Comparison of ENCODE assay signal across 1 cellular context in the genomic region with DNA sequence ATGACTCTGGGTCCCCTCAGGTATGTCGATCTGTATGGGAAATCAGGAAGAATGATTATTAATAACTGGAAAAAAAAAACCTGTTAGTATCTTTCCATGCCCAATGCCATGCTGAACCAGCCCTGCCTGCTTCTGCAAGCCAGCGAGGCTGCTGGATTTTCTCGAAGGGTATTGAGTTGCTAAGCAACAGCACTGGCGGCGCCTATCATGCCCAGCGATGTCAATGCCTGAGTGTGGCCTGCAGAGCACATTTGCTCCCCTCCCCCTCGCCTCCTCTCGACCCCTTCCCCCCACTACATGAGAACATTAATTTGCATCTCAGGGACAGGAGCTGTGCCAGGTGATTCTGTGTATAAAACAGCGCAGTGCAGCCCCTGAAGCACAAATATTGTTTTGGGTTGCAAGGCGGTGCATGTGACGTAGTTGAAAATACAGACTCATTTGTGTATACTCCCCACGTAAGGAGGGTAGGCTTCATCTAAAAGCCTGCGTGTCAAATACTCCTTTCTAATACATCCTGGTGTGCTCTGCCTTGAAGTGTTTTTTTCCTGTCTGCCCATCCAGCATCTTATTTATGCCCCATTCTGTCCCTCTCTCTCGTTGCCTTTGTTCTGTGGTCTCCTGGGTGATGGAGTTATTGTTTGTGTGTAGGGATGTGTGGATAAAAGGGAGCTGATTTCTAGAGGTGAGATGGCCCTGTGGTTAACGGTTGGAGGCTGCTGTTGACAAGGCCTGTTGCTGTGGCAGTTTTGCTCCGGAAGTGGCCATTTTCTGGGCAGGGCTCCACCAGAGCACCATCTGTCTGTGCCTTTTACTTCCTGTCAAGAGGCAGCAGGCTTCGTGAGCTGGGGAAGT.
A peak's percentile ranks its signal among the peaks of the same experiment; 100 is the strongest.
TF ChIP-seq lines count a peak whose summit lies in the region.

No MANE protein-coding gene starts in this region.

TF ChIP-seq in HepG2, 621 proteins besides CTCF, POLR2A, EP300 and RAD21 (continued from another document):
- TF ChIP-seq, protein P1, sequence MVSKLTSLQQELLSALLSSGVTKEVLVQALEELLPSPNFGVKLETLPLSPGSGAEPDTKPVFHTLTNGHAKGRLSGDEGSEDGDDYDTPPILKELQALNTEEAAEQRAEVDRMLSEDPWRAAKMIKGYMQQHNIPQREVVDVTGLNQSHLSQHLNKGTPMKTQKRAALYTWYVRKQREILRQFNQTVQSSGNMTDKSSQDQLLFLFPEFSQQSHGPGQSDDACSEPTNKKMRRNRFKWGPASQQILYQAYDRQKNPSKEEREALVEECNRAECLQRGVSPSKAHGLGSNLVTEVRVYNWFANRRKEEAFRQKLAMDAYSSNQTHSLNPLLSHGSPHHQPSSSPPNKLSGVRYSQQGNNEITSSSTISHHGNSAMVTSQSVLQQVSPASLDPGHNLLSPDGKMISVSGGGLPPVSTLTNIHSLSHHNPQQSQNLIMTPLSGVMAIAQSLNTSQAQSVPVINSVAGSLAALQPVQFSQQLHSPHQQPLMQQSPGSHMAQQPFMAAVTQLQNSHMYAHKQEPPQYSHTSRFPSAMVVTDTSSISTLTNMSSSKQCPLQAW (CRISPR knock-in tag; IDR thresholded peaks at IDR 0.05), result no peak
- TF ChIP-seq DNMT1 (CRISPR knock-in tag; IDR thresholded peaks at IDR 0.05) (no peak), RFX3 (CRISPR knock-in tag; IDR thresholded peaks at IDR 0.05) (peak; percentile 69), ZNF746 (CRISPR knock-in tag; IDR thresholded peaks at IDR 0.05) (no peak), ZNF550 (CRISPR knock-in tag; IDR thresholded peaks at IDR 0.05; ENCODE audit: borderline replicate concordance) (no peak), RARA (CRISPR knock-in tag; IDR thresholded peaks at IDR 0.05) (0 out of 2 replicates have a peak, but pooled peaks have one; percentile 2), RFXANK (CRISPR knock-in tag; IDR thresholded peaks at IDR 0.05) (no peak), YEATS4 (CRISPR knock-in tag; IDR thresholded peaks at IDR 0.05; ENCODE audit: borderline replicate concordance) (no peak), MTA3 (CRISPR knock-in tag; IDR thresholded peaks at IDR 0.05) (no peak), SIN3B (IDR thresholded peaks at IDR 0.05; ENCODE audit: low read length) (no peak), MED1 (CRISPR knock-in tag; IDR thresholded peaks at IDR 0.05) (no peak), ZFX (CRISPR knock-in tag; IDR thresholded peaks at IDR 0.05; ENCODE audit: low read depth) (0 out of 2 replicates have a peak, but pooled peaks have one; percentile 4), PRPF4 (IDR thresholded peaks at IDR 0.05; ENCODE audit: low read depth, low read length, poor library complexity, severe bottlenecking) (peak; percentile 80), MXD4 (CRISPR knock-in tag; IDR thresholded peaks at IDR 0.05) (no peak), ZNF563 (CRISPR knock-in tag; IDR thresholded peaks at IDR 0.05) (no peak), RFX1 (IDR thresholded peaks at IDR 0.05) (peak; percentile 38)
- TF ChIP-seq, protein P2, sequence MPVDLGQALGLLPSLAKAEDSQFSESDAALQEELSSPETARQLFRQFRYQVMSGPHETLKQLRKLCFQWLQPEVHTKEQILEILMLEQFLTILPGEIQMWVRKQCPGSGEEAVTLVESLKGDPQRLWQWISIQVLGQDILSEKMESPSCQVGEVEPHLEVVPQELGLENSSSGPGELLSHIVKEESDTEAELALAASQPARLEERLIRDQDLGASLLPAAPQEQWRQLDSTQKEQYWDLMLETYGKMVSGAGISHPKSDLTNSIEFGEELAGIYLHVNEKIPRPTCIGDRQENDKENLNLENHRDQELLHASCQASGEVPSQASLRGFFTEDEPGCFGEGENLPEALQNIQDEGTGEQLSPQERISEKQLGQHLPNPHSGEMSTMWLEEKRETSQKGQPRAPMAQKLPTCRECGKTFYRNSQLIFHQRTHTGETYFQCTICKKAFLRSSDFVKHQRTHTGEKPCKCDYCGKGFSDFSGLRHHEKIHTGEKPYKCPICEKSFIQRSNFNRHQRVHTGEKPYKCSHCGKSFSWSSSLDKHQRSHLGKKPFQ (CRISPR knock-in tag; IDR thresholded peaks at IDR 0.05; ENCODE audit: insufficient replicate concordance), result no peak
- TF ChIP-seq, protein P3, sequence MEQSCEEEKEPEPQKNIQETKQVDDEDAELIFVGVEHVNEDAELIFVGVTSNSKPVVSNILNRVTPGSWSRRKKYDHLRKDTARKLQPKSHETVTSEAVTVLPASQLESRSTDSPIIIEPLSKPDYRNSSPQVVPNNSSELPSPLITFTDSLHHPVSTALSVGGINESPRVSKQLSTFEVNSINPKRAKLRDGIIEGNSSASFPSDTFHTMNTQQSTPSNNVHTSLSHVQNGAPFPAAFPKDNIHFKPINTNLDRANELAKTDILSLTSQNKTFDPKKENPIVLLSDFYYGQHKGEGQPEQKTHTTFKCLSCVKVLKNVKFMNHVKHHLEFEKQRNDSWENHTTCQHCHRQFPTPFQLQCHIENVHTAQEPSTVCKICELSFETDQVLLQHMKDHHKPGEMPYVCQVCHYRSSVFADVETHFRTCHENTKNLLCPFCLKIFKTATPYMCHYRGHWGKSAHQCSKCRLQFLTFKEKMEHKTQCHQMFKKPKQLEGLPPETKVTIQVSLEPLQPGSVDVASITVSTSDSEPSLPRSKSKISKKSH (CRISPR knock-in tag; IDR thresholded peaks at IDR 0.05; ENCODE audit: borderline replicate concordance), result no peak
